In the genomic region with DNA sequence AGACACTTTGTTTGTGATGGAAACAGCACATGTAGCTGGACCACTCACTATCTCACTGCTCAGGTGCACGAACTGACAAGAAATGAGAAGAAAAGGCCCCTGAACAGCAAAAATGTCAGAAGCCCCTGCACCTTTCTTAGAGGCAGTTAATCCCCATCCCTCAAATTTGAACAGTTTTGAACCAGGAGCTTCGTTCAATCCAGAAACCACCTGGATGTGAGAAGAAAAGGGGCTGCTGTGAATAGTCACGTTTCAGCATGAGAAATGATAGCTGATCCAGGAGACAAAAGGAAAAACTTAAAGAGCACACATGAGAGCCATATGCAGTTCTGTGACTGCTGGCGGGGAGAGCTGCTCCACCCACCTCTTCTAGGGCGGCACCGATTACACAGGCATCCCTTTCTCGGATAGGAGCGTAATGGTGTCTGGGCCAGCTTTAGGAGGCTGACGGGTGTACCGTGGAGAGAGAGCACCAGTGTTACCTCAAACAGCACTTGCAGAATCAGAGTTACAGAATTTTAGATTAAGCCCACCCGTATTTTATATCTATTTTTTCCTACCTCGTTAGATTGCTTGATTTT, we compare ENCODE assay signal across 10 cellular contexts.
DNase-seq lines count a peak whose midpoint lies in the region; ATAC-seq and TF ChIP-seq lines count a peak whose summit lies in the region.
"Had no signal": no experiment of that assay in that cellular context is flagged by ENCODE, and none has a peak within 500 bp of the region (broad histone marks: within the 10 kb centered on the region; RNA-seq: fewer than 3 reads in every experiment).

No MANE protein-coding gene starts in this region.

- no peaks in the 10 kb centered on the region for H3K27me3 ChIP-seq in GM23338 (ENCODE audit: insufficient read depth)
- H3K27me3 ChIP-seq in uterus = no peaks in the 10 kb centered on the region

- H3F3A ChIP-seq in GM23338 (replicated peaks; ENCODE audit: low read depth) = no peaks in the 10 kb centered on the region

- ATAC-seq in GM23338 = peak; percentile 18

- H4K20me1 ChIP-seq in GM23338 (replicated peaks; ENCODE audit: insufficient read depth) = peaks cover 78% of the 10 kb centered on the region

- peaks cover 74% of the 10 kb centered on the region for H3K4me1 Mint-ChIP-seq in GM23338

- no peaks in the 10 kb centered on the region for H3K9me3 ChIP-seq in uterus

- no peak overlapping the region for H3K4me3 Mint-ChIP-seq in GM23338

- TF ChIP-seq POLR2A in uterus (IDR thresholded peaks at IDR 0.05) = no peak

- peaks cover 1% of the 10 kb centered on the region; the same call in 1 of the 2 replicates for H3K36me3 ChIP-seq in GM23338 (ENCODE audit: insufficient read depth)
- H3K36me3 ChIP-seq in uterus = no peaks in the 10 kb centered on the region

- H3K4me1 ChIP-seq in GM23338 (ENCODE audit: insufficient read depth) (peaks cover 53% of the 10 kb centered on the region), uterus (peaks cover 0 to 9% of the 10 kb centered on the region in 2 donors)

- H3K27me3 Mint-ChIP-seq in GM23338 (ENCODE audit: insufficient read depth, low read depth, poor library complexity) = peaks cover 4% of the 10 kb centered on the region

- no peak overlapping the region for H3K4me3 ChIP-seq in GM23338
- H3K4me3 ChIP-seq in uterus = no peak overlapping the region

- no peak overlapping the region; the same call in 1 of the 2 replicates for H3K27ac Mint-ChIP-seq in GM23338

- no peak overlapping the region for H3K4me2 ChIP-seq in GM23338

- TF ChIP-seq CTCF in GM23338 (conservative IDR thresholded peaks at IDR 0.05; ENCODE audit: low read depth in 2 of 2) (no peak), uterus (IDR thresholded peaks at IDR 0.05) (no peak)

- no peak overlapping the region for H2AFZ ChIP-seq in GM23338

- peaks cover 6% of the 10 kb centered on the region; the same call in 2 of the 3 replicates for H3K36me3 Mint-ChIP-seq in GM23338 (ENCODE audit: low read depth)

- no peaks in the 10 kb centered on the region for H3K9me2 ChIP-seq in GM23338 (ENCODE audit: insufficient read depth)

- DNase-seq in GM23338 (ENCODE audit: low spot score) (no peak), head of caudate nucleus (peak in 24 of 42 donors; percentile 23 to 76 (median 52)), UCSD-AML1 (lab: John Stamatoyannopoulos, UW; ENCODE audit: unreplicated experiment) (no peak), uterus (no peak), DMS153 (lab: John Stamatoyannopoulos, UW) (no peak)
- peak; percentile 49 for DNase-seq in activated T-cell treated with anti-CD3 and anti-CD28 coated beads, Interleukin-2, amount 50 U/mL, for 1 hour
- DNase-seq in stimulated activated CD4-positive, alpha-beta T cell treated with anti-CD3 and anti-CD28 coated beads, Interleukin-2, amount 100 ng/mL, for 24 hours = peak; percentile 55 to 58
- no peak for DNase-seq in activated effector memory CD4-positive, alpha-beta T cell treated with anti-CD3 and anti-CD28 coated beads, Interleukin-2, amount 50 U/mL, for 16 hours
- DNase-seq: MV-4-11, small intestine had no signal

- H3K79me2 ChIP-seq in GM23338 (replicated peaks; ENCODE audit: insufficient read depth) = peaks cover 100% of the 10 kb centered on the region

- intact Hi-C loops in head of caudate nucleus (cut with DNase I) = no loop called here
- intact Hi-C loops in uterus (cut with DNase I; ENCODE audit: low total_unique reads) = no loop called here

- 0 out of 2 replicates have a peak overlapping the region, but pooled peaks have one; percentile 19 for H3K27ac ChIP-seq in GM23338 (ENCODE audit: low read depth)
- H3K27ac ChIP-seq in uterus = peak overlapping the region in 1 of 2 donors; percentile 17

- H3K9me3 Mint-ChIP-seq in GM23338 = no peaks in the 10 kb centered on the region

TF ChIP-seq in GM23338, 12 proteins besides CTCF, POLR2A, EP300 and RAD21 (continues in another document):
- TF ChIP-seq POLR2AphosphoS5 (IDR thresholded peaks at IDR 0.05; ENCODE audit: low read depth) = no peak
- TF ChIP-seq JUNB (IDR thresholded peaks at IDR 0.05; ENCODE audit: unreplicated experiment) = no peak
- TF ChIP-seq STAT1 (IDR thresholded peaks at IDR 0.05; ENCODE audit: unreplicated experiment) = no peak
- TF ChIP-seq REST (IDR thresholded peaks at IDR 0.05; ENCODE audit: unreplicated experiment) = no peak
- no peak for TF ChIP-seq ETS1 (IDR thresholded peaks at IDR 0.05)
- TF ChIP-seq ZNF331 (CRISPR knock-in tag; IDR thresholded peaks at IDR 0.05; ENCODE audit: low read depth) = no peak

Comparison
In these comparisons a context has a peak if more than half of its experiments do, and no peak if none do; other contexts are left out.
1. DNase-seq: peak in activated T-cell treated with anti-CD3 and anti-CD28 coated beads, Interleukin-2, amount 50 U/mL, for 1 hour (single experiment), head of caudate nucleus (24 of 42) and stimulated activated CD4-positive, alpha-beta T cell treated with anti-CD3 and anti-CD28 coated beads, Interleukin-2, amount 100 ng/mL, for 24 hours (2 of 2); none in GM23338 (single experiment), activated effector memory CD4-positive, alpha-beta T cell treated with anti-CD3 and anti-CD28 coated beads, Interleukin-2, amount 50 U/mL, for 16 hours (single experiment), UCSD-AML1 (single experiment), uterus (0 of 2) and DMS153 (single experiment).